In the genomic region with DNA sequence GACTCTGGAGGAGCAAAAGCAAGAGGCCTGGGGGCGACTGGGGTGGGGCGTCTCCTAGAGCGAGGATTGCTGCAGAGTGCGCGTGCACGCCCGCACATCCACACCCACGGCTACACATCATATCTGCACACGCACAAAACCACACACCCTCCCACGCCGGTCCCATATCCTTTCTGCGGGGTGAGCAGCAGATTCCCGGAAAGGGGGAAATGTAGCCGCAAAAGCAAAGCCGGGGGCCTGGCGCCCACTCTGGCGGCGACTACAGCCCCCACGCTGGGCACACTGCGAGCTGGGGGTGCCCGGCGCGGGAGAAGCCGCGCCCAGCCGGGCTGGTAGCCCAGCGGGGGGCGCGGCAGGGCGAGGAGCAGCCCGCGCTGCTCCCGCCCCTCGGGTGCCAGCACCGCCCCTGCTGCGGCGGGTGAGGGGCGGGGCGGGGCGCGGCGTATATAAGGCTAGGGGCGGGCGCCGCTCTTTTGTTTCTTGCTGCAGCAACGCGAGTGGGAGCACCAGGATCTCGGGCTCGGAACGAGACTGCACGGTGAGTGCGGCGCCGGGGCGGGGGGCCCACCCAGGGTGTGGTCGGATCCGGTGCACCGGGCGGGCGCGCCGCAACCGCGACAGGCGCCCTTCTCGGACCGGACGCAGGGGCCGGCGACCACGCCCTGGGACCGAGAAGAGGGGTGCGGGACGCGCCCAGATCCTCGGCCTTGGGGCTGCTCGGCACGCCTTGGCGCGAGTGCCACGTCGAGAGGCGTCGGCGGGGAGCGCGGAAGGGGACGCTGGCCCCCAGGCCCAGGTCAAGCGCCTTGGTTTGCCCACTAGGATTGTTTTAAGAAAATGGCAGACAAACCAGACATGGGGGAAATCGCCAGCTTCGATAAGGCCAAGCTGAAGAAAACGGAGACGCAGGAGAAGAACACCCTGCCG, we compare ENCODE assay signal across 1 cellular context.
TF ChIP-seq lines count a peak whose summit lies in the region.

A gene (plus strand): TSS at position 476 of the 927 bp plus-strand sequence.

TF ChIP-seq in GM12878, 131 proteins besides CTCF, POLR2A, EP300 and RAD21 (continued from another document and continues in another):
- TF ChIP-seq, protein P1, sequence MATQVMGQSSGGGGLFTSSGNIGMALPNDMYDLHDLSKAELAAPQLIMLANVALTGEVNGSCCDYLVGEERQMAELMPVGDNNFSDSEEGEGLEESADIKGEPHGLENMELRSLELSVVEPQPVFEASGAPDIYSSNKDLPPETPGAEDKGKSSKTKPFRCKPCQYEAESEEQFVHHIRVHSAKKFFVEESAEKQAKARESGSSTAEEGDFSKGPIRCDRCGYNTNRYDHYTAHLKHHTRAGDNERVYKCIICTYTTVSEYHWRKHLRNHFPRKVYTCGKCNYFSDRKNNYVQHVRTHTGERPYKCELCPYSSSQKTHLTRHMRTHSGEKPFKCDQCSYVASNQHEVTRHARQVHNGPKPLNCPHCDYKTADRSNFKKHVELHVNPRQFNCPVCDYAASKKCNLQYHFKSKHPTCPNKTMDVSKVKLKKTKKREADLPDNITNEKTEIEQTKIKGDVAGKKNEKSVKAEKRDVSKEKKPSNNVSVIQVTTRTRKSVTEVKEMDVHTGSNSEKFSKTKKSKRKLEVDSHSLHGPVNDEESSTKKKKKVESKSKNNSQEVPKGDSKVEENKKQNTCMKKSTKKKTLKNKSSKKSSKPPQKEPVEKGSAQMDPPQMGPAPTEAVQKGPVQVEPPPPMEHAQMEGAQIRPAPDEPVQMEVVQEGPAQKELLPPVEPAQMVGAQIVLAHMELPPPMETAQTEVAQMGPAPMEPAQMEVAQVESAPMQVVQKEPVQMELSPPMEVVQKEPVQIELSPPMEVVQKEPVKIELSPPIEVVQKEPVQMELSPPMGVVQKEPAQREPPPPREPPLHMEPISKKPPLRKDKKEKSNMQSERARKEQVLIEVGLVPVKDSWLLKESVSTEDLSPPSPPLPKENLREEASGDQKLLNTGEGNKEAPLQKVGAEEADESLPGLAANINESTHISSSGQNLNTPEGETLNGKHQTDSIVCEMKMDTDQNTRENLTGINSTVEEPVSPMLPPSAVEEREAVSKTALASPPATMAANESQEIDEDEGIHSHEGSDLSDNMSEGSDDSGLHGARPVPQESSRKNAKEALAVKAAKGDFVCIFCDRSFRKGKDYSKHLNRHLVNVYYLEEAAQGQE (IDR thresholded peaks at IDR 0.05; ENCODE audit: low read depth, low read length): 0 out of 2 replicates have a peak, but pooled peaks have one; percentile 13
- peak; percentile 75 for TF ChIP-seq HDAC6 (IDR thresholded peaks at IDR 0.05; ENCODE audit: unreplicated experiment)
- TF ChIP-seq POU2F2 (IDR thresholded peaks at IDR 0.05; ENCODE audit: borderline replicate concordance, low read depth, low read length): peak; percentile 89; the same call in 2 of the 3 replicates
- TF ChIP-seq, protein P2, sequence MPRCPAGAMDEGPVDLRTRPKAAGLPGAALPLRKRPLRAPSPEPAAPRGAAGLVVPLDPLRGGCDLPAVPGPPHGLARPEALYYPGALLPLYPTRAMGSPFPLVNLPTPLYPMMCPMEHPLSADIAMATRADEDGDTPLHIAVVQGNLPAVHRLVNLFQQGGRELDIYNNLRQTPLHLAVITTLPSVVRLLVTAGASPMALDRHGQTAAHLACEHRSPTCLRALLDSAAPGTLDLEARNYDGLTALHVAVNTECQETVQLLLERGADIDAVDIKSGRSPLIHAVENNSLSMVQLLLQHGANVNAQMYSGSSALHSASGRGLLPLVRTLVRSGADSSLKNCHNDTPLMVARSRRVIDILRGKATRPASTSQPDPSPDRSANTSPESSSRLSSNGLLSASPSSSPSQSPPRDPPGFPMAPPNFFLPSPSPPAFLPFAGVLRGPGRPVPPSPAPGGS (IDR thresholded peaks at IDR 0.05; ENCODE audit: borderline replicate concordance, insufficient read depth, low read depth, low read length, poor library complexity, severe bottlenecking): no peak
- TF ChIP-seq FOXK2 (IDR thresholded peaks at IDR 0.05): no peak
- TF ChIP-seq BACH1 (IDR thresholded peaks at IDR 0.05; ENCODE audit: borderline replicate concordance): peak; percentile 90
- TF ChIP-seq, protein P3, sequence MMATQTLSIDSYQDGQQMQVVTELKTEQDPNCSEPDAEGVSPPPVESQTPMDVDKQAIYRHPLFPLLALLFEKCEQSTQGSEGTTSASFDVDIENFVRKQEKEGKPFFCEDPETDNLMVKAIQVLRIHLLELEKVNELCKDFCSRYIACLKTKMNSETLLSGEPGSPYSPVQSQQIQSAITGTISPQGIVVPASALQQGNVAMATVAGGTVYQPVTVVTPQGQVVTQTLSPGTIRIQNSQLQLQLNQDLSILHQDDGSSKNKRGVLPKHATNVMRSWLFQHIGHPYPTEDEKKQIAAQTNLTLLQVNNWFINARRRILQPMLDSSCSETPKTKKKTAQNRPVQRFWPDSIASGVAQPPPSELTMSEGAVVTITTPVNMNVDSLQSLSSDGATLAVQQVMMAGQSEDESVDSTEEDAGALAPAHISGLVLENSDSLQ (IDR thresholded peaks at IDR 0.05): no peak
- TF ChIP-seq ZNF274 (IDR thresholded peaks at IDR 0.05; ENCODE audit: insufficient read depth, insufficient read length): no peak
- peak; percentile 66; the same call in 1 of the 2 replicates for TF ChIP-seq ZSCAN29 (IDR thresholded peaks at IDR 0.05)
- TF ChIP-seq TAF1 (IDR thresholded peaks at IDR 0.05; ENCODE audit: borderline replicate concordance, low read depth, low read length): peak; percentile 87
- TF ChIP-seq YBX1 (IDR thresholded peaks at IDR 0.05): no peak
- TF ChIP-seq, protein P4, sequence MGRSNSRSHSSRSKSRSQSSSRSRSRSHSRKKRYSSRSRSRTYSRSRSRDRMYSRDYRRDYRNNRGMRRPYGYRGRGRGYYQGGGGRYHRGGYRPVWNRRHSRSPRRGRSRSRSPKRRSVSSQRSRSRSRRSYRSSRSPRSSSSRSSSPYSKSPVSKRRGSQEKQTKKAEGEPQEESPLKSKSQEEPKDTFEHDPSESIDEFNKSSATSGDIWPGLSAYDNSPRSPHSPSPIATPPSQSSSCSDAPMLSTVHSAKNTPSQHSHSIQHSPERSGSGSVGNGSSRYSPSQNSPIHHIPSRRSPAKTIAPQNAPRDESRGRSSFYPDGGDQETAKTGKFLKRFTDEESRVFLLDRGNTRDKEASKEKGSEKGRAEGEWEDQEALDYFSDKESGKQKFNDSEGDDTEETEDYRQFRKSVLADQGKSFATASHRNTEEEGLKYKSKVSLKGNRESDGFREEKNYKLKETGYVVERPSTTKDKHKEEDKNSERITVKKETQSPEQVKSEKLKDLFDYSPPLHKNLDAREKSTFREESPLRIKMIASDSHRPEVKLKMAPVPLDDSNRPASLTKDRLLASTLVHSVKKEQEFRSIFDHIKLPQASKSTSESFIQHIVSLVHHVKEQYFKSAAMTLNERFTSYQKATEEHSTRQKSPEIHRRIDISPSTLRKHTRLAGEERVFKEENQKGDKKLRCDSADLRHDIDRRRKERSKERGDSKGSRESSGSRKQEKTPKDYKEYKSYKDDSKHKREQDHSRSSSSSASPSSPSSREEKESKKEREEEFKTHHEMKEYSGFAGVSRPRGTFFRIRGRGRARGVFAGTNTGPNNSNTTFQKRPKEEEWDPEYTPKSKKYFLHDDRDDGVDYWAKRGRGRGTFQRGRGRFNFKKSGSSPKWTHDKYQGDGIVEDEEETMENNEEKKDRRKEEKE (IDR thresholded peaks at IDR 0.05): peak; percentile 54; the same call in 1 of the 2 replicates
- TF ChIP-seq NR2C1 (IDR thresholded peaks at IDR 0.05): no peak; the same call in 1 of the 2 replicates
- no peak for TF ChIP-seq NFYA (IDR thresholded peaks at IDR 0.05; ENCODE audit: borderline replicate concordance, low read depth, low read length)
- TF ChIP-seq NR2C2 (IDR thresholded peaks at IDR 0.05; ENCODE audit: borderline replicate concordance, control insufficient read depth, insufficient read length, low read depth): no peak
- TF ChIP-seq, protein P5, sequence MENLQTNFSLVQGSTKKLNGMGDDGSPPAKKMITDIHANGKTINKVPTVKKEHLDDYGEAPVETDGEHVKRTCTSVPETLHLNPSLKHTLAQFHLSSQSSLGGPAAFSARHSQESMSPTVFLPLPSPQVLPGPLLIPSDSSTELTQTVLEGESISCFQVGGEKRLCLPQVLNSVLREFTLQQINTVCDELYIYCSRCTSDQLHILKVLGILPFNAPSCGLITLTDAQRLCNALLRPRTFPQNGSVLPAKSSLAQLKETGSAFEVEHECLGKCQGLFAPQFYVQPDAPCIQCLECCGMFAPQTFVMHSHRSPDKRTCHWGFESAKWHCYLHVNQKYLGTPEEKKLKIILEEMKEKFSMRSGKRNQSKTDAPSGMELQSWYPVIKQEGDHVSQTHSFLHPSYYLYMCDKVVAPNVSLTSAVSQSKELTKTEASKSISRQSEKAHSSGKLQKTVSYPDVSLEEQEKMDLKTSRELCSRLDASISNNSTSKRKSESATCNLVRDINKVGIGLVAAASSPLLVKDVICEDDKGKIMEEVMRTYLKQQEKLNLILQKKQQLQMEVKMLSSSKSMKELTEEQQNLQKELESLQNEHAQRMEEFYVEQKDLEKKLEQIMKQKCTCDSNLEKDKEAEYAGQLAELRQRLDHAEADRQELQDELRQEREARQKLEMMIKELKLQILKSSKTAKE (IDR thresholded peaks at IDR 0.05; ENCODE audit: low read depth, poor library complexity, severe bottlenecking): no peak
- TF ChIP-seq, protein P6, sequence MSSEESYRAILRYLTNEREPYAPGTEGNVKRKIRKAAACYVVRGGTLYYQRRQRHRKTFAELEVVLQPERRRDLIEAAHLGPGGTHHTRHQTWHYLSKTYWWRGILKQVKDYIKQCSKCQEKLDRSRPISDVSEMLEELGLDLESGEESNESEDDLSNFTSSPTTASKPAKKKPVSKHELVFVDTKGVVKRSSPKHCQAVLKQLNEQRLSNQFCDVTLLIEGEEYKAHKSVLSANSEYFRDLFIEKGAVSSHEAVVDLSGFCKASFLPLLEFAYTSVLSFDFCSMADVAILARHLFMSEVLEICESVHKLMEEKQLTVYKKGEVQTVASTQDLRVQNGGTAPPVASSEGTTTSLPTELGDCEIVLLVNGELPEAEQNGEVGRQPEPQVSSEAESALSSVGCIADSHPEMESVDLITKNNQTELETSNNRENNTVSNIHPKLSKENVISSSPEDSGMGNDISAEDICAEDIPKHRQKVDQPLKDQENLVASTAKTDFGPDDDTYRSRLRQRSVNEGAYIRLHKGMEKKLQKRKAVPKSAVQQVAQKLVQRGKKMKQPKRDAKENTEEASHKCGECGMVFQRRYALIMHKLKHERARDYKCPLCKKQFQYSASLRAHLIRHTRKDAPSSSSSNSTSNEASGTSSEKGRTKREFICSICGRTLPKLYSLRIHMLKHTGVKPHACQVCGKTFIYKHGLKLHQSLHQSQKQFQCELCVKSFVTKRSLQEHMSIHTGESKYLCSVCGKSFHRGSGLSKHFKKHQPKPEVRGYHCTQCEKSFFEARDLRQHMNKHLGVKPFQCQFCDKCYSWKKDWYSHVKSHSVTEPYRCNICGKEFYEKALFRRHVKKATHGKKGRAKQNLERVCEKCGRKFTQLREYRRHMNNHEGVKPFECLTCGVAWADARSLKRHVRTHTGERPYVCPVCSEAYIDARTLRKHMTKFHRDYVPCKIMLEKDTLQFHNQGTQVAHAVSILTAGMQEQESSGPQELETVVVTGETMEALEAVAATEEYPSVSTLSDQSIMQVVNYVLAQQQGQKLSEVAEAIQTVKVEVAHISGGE (CRISPR knock-in tag; IDR thresholded peaks at IDR 0.05): no peak
- no peak for TF ChIP-seq CBX5 (IDR thresholded peaks at IDR 0.05; ENCODE audit: low read depth)
- TF ChIP-seq ZNF622 (IDR thresholded peaks at IDR 0.05): no peak
- TF ChIP-seq KAT2A (conservative IDR thresholded peaks at IDR 0.05; ENCODE audit: control insufficient read depth, low read depth, low read length): no peak
- no peak for TF ChIP-seq CEBPB (IDR thresholded peaks at IDR 0.05; ENCODE audit: borderline replicate concordance in 1 of 2, low read depth in 2 of 2, low read length in 2 of 2)
- TF ChIP-seq, protein P7, sequence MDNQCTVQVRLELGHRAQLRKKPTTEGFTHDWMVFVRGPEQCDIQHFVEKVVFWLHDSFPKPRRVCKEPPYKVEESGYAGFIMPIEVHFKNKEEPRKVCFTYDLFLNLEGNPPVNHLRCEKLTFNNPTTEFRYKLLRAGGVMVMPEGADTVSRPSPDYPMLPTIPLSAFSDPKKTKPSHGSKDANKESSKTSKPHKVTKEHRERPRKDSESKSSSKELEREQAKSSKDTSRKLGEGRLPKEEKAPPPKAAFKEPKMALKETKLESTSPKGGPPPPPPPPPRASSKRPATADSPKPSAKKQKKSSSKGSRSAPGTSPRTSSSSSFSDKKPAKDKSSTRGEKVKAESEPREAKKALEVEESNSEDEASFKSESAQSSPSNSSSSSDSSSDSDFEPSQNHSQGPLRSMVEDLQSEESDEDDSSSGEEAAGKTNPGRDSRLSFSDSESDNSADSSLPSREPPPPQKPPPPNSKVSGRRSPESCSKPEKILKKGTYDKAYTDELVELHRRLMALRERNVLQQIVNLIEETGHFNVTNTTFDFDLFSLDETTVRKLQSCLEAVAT (IDR thresholded peaks at IDR 0.05): no peak; the same call in 1 of the 2 replicates
- 0 out of 2 replicates have a peak, but pooled peaks have one; percentile 27 for TF ChIP-seq YY1 (IDR thresholded peaks at IDR 0.05; ENCODE audit: low read depth, low read length)
- TF ChIP-seq NRF1 (conservative IDR thresholded peaks at IDR 0.05; ENCODE audit: low read depth, low read length): no peak
- TF ChIP-seq SP1 (IDR thresholded peaks at IDR 0.05; ENCODE audit: low read depth, low read length): no peak
- TF ChIP-seq, protein P8, sequence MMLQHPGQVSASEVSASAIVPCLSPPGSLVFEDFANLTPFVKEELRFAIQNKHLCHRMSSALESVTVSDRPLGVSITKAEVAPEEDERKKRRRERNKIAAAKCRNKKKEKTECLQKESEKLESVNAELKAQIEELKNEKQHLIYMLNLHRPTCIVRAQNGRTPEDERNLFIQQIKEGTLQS (IDR thresholded peaks at IDR 0.05; ENCODE audit: borderline replicate concordance, extremely low read depth, low read depth, low read length): no peak
- TF ChIP-seq, protein P9, sequence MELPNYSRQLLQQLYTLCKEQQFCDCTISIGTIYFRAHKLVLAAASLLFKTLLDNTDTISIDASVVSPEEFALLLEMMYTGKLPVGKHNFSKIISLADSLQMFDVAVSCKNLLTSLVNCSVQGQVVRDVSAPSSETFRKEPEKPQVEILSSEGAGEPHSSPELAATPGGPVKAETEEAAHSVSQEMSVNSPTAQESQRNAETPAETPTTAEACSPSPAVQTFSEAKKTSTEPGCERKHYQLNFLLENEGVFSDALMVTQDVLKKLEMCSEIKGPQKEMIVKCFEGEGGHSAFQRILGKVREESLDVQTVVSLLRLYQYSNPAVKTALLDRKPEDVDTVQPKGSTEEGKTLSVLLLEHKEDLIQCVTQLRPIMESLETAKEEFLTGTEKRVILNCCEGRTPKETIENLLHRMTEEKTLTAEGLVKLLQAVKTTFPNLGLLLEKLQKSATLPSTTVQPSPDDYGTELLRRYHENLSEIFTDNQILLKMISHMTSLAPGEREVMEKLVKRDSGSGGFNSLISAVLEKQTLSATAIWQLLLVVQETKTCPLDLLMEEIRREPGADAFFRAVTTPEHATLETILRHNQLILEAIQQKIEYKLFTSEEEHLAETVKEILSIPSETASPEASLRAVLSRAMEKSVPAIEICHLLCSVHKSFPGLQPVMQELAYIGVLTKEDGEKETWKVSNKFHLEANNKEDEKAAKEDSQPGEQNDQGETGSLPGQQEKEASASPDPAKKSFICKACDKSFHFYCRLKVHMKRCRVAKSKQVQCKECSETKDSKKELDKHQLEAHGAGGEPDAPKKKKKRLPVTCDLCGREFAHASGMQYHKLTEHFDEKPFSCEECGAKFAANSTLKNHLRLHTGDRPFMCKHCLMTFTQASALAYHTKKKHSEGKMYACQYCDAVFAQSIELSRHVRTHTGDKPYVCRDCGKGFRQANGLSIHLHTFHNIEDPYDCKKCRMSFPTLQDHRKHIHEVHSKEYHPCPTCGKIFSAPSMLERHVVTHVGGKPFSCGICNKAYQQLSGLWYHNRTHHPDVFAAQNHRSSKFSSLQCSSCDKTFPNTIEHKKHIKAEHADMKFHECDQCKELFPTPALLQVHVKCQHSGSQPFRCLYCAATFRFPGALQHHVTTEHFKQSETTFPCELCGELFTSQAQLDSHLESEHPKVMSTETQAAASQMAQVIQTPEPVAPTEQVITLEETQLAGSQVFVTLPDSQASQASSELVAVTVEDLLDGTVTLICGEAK (IDR thresholded peaks at IDR 0.05; ENCODE audit: borderline replicate concordance): no peak
- no peak for TF ChIP-seq HDGF (IDR thresholded peaks at IDR 0.05)
- TF ChIP-seq RB1 (IDR thresholded peaks at IDR 0.05; ENCODE audit: borderline replicate concordance): peak; percentile 60; the same call in 1 of the 2 replicates
